In the genomic region with DNA sequence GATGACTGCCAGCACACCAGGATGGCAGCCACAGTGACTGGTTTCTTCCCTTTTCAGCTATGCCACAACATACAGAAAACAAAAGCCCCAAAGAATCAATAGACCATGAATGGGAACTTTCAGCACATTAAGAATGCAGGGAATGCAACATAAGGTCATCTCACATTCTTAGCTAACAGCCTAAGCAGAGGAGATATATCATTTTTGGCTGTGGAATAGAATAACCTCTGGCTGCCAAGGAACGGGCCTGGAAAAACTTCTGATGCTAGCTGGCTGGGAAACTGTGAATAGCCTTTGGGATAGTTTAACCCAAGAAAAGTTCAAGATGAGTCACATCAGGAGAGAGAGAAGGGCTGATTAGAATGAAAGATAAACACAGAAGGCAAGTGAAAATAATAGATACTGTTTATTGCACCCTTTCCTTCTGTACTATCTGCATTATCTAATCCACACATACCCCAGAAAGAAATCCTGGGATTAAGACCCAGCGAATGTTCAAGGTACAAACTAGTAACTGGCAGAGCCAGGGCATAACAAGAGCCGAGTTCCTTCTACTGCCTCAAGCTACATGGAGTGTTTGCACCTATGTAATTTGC, we compare ENCODE assay signal across 1 cellular context.
TF ChIP-seq lines count a peak whose summit lies in the region.

No MANE protein-coding gene starts in this region.

TF ChIP-seq in GM23338, 12 proteins besides CTCF, POLR2A, EP300 and RAD21 (continued from another document):
- TF ChIP-seq, protein P1, sequence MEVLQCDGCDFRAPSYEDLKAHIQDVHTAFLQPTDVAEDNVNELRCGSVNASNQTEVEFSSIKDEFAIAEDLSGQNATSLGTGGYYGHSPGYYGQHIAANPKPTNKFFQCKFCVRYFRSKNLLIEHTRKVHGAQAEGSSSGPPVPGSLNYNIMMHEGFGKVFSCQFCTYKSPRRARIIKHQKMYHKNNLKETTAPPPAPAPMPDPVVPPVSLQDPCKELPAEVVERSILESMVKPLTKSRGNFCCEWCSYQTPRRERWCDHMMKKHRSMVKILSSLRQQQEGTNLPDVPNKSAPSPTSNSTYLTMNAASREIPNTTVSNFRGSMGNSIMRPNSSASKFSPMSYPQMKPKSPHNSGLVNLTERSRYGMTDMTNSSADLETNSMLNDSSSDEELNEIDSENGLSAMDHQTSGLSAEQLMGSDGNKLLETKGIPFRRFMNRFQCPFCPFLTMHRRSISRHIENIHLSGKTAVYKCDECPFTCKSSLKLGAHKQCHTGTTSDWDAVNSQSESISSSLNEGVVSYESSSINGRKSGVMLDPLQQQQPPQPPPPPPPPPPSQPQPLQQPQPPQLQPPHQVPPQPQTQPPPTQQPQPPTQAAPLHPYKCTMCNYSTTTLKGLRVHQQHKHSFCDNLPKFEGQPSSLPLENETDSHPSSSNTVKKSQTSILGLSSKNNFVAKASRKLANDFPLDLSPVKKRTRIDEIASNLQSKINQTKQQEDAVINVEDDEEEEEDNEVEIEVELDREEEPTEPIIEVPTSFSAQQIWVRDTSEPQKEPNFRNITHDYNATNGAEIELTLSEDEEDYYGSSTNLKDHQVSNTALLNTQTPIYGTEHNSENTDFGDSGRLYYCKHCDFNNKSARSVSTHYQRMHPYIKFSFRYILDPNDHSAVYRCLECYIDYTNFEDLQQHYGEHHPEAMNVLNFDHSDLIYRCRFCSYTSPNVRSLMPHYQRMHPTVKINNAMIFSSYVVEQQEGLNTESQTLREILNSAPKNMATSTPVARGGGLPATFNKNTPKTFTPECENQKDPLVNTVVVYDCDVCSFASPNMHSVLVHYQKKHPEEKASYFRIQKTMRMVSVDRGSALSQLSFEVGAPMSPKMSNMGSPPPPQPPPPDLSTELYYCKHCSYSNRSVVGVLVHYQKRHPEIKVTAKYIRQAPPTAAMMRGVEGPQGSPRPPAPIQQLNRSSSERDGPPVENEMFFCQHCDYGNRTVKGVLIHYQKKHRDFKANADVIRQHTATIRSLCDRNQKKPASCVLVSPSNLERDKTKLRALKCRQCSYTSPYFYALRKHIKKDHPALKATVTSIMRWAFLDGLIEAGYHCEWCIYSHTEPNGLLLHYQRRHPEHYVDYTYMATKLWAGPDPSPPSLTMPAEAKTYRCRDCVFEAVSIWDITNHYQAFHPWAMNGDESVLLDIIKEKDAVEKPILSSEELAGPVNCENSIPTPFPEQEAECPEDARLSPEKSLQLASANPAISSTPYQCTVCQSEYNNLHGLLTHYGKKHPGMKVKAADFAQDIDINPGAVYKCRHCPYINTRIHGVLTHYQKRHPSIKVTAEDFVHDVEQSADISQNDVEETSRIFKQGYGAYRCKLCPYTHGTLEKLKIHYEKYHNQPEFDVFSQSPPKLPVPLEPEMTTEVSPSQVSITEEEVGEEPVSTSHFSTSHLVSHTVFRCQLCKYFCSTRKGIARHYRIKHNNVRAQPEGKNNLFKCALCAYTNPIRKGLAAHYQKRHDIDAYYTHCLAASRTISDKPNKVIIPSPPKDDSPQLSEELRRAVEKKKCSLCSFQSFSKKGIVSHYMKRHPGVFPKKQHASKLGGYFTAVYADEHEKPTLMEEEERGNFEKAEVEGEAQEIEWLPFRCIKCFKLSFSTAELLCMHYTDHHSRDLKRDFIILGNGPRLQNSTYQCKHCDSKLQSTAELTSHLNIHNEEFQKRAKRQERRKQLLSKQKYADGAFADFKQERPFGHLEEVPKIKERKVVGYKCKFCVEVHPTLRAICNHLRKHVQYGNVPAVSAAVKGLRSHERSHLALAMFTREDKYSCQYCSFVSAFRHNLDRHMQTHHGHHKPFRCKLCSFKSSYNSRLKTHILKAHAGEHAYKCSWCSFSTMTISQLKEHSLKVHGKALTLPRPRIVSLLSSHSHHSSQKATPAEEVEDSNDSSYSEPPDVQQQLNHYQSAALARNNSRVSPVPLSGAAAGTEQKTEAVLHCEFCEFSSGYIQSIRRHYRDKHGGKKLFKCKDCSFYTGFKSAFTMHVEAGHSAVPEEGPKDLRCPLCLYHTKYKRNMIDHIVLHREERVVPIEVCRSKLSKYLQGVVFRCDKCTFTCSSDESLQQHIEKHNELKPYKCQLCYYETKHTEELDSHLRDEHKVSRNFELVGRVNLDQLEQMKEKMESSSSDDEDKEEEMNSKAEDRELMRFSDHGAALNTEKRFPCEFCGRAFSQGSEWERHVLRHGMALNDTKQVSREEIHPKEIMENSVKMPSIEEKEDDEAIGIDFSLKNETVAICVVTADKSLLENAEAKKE (CRISPR knock-in tag; IDR thresholded peaks at IDR 0.05) = no peak
- TF ChIP-seq NANOG (IDR thresholded peaks at IDR 0.05; ENCODE audit: borderline replicate concordance) = no peak
- no peak for TF ChIP-seq POLR2AphosphoS5 (IDR thresholded peaks at IDR 0.05; ENCODE audit: low read depth)
- no peak for TF ChIP-seq CREB1 (CRISPR knock-in tag; IDR thresholded peaks at IDR 0.05; ENCODE audit: low read depth)
- TF ChIP-seq ZNF114 (CRISPR knock-in tag; IDR thresholded peaks at IDR 0.05) = no peak
- TF ChIP-seq EZH2 (IDR thresholded peaks at IDR 0.05; ENCODE audit: low read depth, unreplicated experiment) = no peak
